ENCODE assay signal across 19 cellular contexts in genomic region chr4:128565054-128565453, GRCh38.
"Had no signal": no experiment of that assay in that cellular context is flagged by ENCODE, and none has a peak within 500 bp of the region (broad histone marks: within the 10 kb centered on the region; RNA-seq: fewer than 3 reads in every experiment).

No MANE protein-coding gene starts in this region.

- ATAC-seq: naive thymus-derived CD4-positive, alpha-beta T cell had no signal

- H3K27ac Mint-ChIP-seq: endodermal cell; stimulated activated memory B cell treated with anti-CD40 and anti-IgM and Interleukin-4, amounts not matched to agents 10 μg/mL and 1 μg/mL and 100 μg/mL, for 72 hours; type B pancreatic cell had no signal

- H3K27me3 Mint-ChIP-seq: type B pancreatic cell had no signal

- H3K4me1 ChIP-seq: prostate gland had no signal

- H2AFZ ChIP-seq: neural progenitor cell had no signal

- H3K4me1 Mint-ChIP-seq: naive thymus-derived CD4-positive, alpha-beta T cell; stimulated activated memory B cell treated with anti-CD40 and anti-IgM and Interleukin-4, amounts not matched to agents 10 μg/mL and 1 μg/mL and 100 μg/mL, for 72 hours had no signal

- H3K27ac ChIP-seq: epithelial cell of prostate, esophagus muscularis mucosa, heart right ventricle, left lung, neural progenitor cell, prostate gland, sigmoid colon, spleen, testis, tibial artery had no signal

- H3K36me3 Mint-ChIP-seq: naive thymus-derived CD4-positive, alpha-beta T cell; neural progenitor cell; stimulated activated memory B cell treated with anti-CD40 and anti-IgM and Interleukin-4, amounts not matched to agents 10 μg/mL and 1 μg/mL and 100 μg/mL, for 72 hours; type B pancreatic cell had no signal

- H3K4me2 ChIP-seq: neural progenitor cell had no signal

- DNase-seq: cortex of kidney; effector CD8-positive, alpha-beta T cell; foreskin melanocyte; hippocampal formation; spleen; tibial artery had no signal

- H3K27me3 ChIP-seq: esophagus muscularis mucosa, heart right ventricle, left lung, neural progenitor cell, sigmoid colon, spleen, testis, tibial artery had no signal

- H3K9me3 Mint-ChIP-seq: endodermal cell; naive thymus-derived CD4-positive, alpha-beta T cell; nephron; neural progenitor cell; stimulated activated memory B cell treated with anti-CD40 and anti-IgM and Interleukin-4, amounts not matched to agents 10 μg/mL and 1 μg/mL and 100 μg/mL, for 72 hours; type B pancreatic cell had no signal

- H3K9ac ChIP-seq: neural progenitor cell had no signal

- H3K4me3 Mint-ChIP-seq: endodermal cell; naive thymus-derived CD4-positive, alpha-beta T cell; nephron; neural progenitor cell; stimulated activated memory B cell treated with anti-CD40 and anti-IgM and Interleukin-4, amounts not matched to agents 10 μg/mL and 1 μg/mL and 100 μg/mL, for 72 hours; type B pancreatic cell had no signal

- H3K4me3 ChIP-seq: esophagus muscularis mucosa, heart right ventricle, left lung, neural progenitor cell, prostate gland, sigmoid colon, spleen, testis, tibial artery had no signal

- H3K9me3 ChIP-seq: esophagus muscularis mucosa, heart right ventricle, left lung, prostate gland, sigmoid colon, spleen, testis, tibial artery had no signal

- H3K36me3 ChIP-seq: esophagus muscularis mucosa, heart right ventricle, left lung, neural progenitor cell, prostate gland, sigmoid colon, spleen, tibial artery had no signal
